8 cellular contexts compared by ENCODE assay signal in the genomic region with DNA sequence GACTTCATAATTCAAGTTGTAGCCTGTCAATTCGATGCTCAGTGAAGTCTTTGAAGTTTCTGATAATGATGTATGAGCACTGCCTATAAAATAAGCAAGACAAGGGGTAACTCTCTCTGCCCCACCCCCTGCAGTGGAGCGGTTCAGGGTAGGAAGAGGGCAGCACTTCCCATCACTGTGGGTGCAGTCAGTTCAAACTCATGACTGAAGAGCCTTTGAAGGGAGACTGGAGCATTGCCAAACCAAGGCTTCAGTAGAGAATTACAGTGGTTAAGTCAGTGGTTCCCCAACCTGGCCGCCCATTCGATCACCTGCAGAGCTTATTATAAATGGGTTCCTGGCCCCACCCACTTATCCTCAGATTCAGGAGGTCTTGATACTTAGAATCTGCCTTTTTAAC.
DNase-seq lines count a peak whose midpoint lies in the region; ATAC-seq lines count a peak whose summit lies in the region.

No MANE protein-coding gene starts in this region.

- H3K4me3 Mint-ChIP-seq in activated T-cell treated with anti-CD3 and anti-CD28 coated beads, Interleukin-2, amount 50 U/mL, for 4 hours: no peak overlapping the region

- DNase-seq in NCI-H1105 treated with DMSO at 0.1 percent for 48 hours (lab: John Stamatoyannopoulos, UW) (peak; percentile 21), NCI-H1436 (lab: John Stamatoyannopoulos, UW) (no peak), NCI-H526 (lab: John Stamatoyannopoulos, UW) (no peak), DMS114 treated with DMSO at 0.1 percent for 48 hours (lab: John Stamatoyannopoulos, UW; ENCODE audit: unreplicated experiment) (no peak), MG63 (no peak)
- DNase-seq in activated T-cell treated with anti-CD3 and anti-CD28 coated beads, Interleukin-2, amount 50 U/mL, for 4 hours: peak; percentile 20
- DNase-seq in stimulated activated CD4-positive, alpha-beta T cell treated with anti-CD3 and anti-CD28 coated beads, Interleukin-1b, Interleukin-23, amount 100 ng/mL, for 48 hours: peak; percentile 44

- H3K36me3 Mint-ChIP-seq in activated T-cell treated with anti-CD3 and anti-CD28 coated beads, Interleukin-2, amount 50 U/mL, for 4 hours (ENCODE audit: insufficient read depth): no peaks in the 10 kb centered on the region

- H3K27me3 Mint-ChIP-seq in activated T-cell treated with anti-CD3 and anti-CD28 coated beads, Interleukin-2, amount 50 U/mL, for 4 hours (ENCODE audit: low read depth): peaks cover 5% of the 10 kb centered on the region

- ATAC-seq in GM18868 (IDR thresholded peaks at IDR 0.05; ENCODE audit: unreplicated experiment): peak; percentile 89
- peak; percentile 86 to 92 for ATAC-seq in activated T-cell treated with anti-CD3 and anti-CD28 coated beads, Interleukin-2, amount 50 U/mL, for 4 hours

- no peaks in the 10 kb centered on the region for H3K9me3 Mint-ChIP-seq in activated T-cell treated with anti-CD3 and anti-CD28 coated beads, Interleukin-2, amount 50 U/mL, for 4 hours

- H3K4me1 Mint-ChIP-seq in activated T-cell treated with anti-CD3 and anti-CD28 coated beads, Interleukin-2, amount 50 U/mL, for 4 hours (ENCODE audit: low read depth): peaks cover 12% of the 10 kb centered on the region

- H3K36me3 ChIP-seq in MG63: no peaks in the 10 kb centered on the region

- no peaks in the 10 kb centered on the region for H3K27me3 ChIP-seq in MG63

- H3K4me3 ChIP-seq in MG63: no peak overlapping the region

- H3K9me3 ChIP-seq in MG63: no peaks in the 10 kb centered on the region

Comparison
In these comparisons a context has a peak if more than half of its experiments do, and no peak if none do; other contexts are left out.
1. DNase-seq: peak in NCI-H1105 treated with DMSO at 0.1 percent for 48 hours (single experiment), activated T-cell treated with anti-CD3 and anti-CD28 coated beads, Interleukin-2, amount 50 U/mL, for 4 hours (single experiment) and stimulated activated CD4-positive, alpha-beta T cell treated with anti-CD3 and anti-CD28 coated beads, Interleukin-1b, Interleukin-23, amount 100 ng/mL, for 48 hours (single experiment); none in NCI-H1436 (single experiment), NCI-H526 (0 of 2), DMS114 treated with DMSO at 0.1 percent for 48 hours (single experiment) and MG63 (single experiment).